In genomic region chr12:92899388-92900001, GRCh38 we compare ENCODE assay signal across 8 cellular contexts. TPM values are rescaled to one million over a fixed set of nuclear protein-coding genes. Genes with fewer than 3 reads are reported as not detected.
DNase-seq lines count a peak whose midpoint lies in the region; ATAC-seq, FAIRE-seq and TF ChIP-seq lines count a peak whose summit lies in the region.
"Had no signal": no experiment of that assay in that cellular context is flagged by ENCODE, and none has a peak within 500 bp of the region (broad histone marks: within the 10 kb centered on the region; RNA-seq: fewer than 3 reads in every experiment).

No MANE protein-coding gene starts in this region.

- no peak overlapping the region for H2AFZ ChIP-seq in MM.1S (ENCODE audit: low read length)

- peaks cover 4 to 40% (median 14%) of the 10 kb centered on the region in 5 experiments for H3K9me3 Mint-ChIP-seq in brain
- H3K9me3 Mint-ChIP-seq: activated B cell treated with CpG ODN at 0.5 μM for 24 hours had no signal

- peak overlapping the region in 2 of 5 experiments; percentile 2 to 8 for H3K4me3 Mint-ChIP-seq in brain
- H3K4me3 Mint-ChIP-seq: activated B cell treated with CpG ODN at 0.5 μM for 24 hours had no signal

- DNase-seq in HuH-7 (ENCODE audit: low spot score) (peak; percentile 8), kidney (peak; percentile 78), superior temporal gyrus (ENCODE audit: extremely low spot score) (peak; percentile 44), MM.1S (no peak)
- no peak for DNase-seq in activated CD4-positive, alpha-beta T cell treated with anti-CD3 and anti-CD28 coated beads, Interleukin-2, amount 50 U/mL, for 48 hours
- DNase-seq: activated B cell treated with CpG ODN at 0.5 μM for 24 hours had no signal

- intact Hi-C loops in kidney (cut with DNase I): no loop called here

- H3K4me3 ChIP-seq in kidney (ENCODE audit: low read length in 2 of 2) (no peak overlapping the region), MM.1S (ENCODE audit: low read length) (no peak overlapping the region)

- H3K27me3 ChIP-seq in MM.1S (replicated peaks; ENCODE audit: insufficient read depth, low read length): no peaks in the 10 kb centered on the region

- H3K9me2 ChIP-seq in MM.1S (replicated peaks; ENCODE audit: insufficient read depth, low read length): no peaks in the 10 kb centered on the region

- H3K9me3 ChIP-seq in kidney (ENCODE audit: control insufficient read depth in 1 of 2, low read length in 2 of 2): no peaks in the 10 kb centered on the region
- H3K9me3 ChIP-seq in MM.1S (replicated peaks; ENCODE audit: insufficient read depth, low read length): no peaks in the 10 kb centered on the region

- H3F3A ChIP-seq in MM.1S (ENCODE audit: insufficient read depth, low read length): peaks cover 4% of the 10 kb centered on the region; the same call in 1 of the 2 replicates

- H3K36me3 Mint-ChIP-seq in brain: peaks cover 80% of the 10 kb centered on the region

- peak overlapping the region in 1 of 2 donors; percentile 68 for H3K27ac ChIP-seq in kidney (ENCODE audit: low read depth in 2 of 2, low read length in 2 of 2)
- no peak overlapping the region for H3K27ac ChIP-seq in MM.1S (ENCODE audit: low read length)

- no peak for FAIRE-seq in kidney (lab: Jason Lieb, UNC)

- TF ChIP-seq CTCF in brain (conservative IDR thresholded peaks at IDR 0.05) (no peak), kidney (IDR thresholded peaks at IDR 0.05; ENCODE audit: borderline replicate concordance, extremely low read depth, insufficient read depth) (no peak), MM.1S (IDR thresholded peaks at IDR 0.05; ENCODE audit: low read length) (no peak)

- H4K20me1 ChIP-seq in MM.1S (ENCODE audit: insufficient read depth, low read length): no peaks in the 10 kb centered on the region

- H3K9ac ChIP-seq in kidney (ENCODE audit: low read length in 2 of 2) (no peak overlapping the region), MM.1S (ENCODE audit: low read length) (no peak overlapping the region)

- no peak for ATAC-seq in GM21360 (IDR thresholded peaks at IDR 0.05; ENCODE audit: unreplicated experiment)

- no peak overlapping the region for H3K4me2 ChIP-seq in MM.1S (ENCODE audit: low read depth, low read length)

- no peaks in the 10 kb centered on the region for H3K27me3 Mint-ChIP-seq in brain
- H3K27me3 Mint-ChIP-seq: activated B cell treated with CpG ODN at 0.5 μM for 24 hours had no signal

- peaks cover 21% of the 10 kb centered on the region for H3K79me2 ChIP-seq in MM.1S (ENCODE audit: low read length)

- H3K27ac Mint-ChIP-seq in brain: peak overlapping the region in 3 of 5 experiments; percentile 68 to 89 (median 86)
- H3K27ac Mint-ChIP-seq: activated B cell treated with CpG ODN at 0.5 μM for 24 hours had no signal

- H3K36me3 ChIP-seq in kidney (ENCODE audit: control insufficient read depth in 1 of 2, insufficient read depth in 2 of 2, low read length in 2 of 2): no peaks in the 10 kb centered on the region
- H3K36me3 ChIP-seq in MM.1S (replicated peaks; ENCODE audit: insufficient read depth, low read length): no peaks in the 10 kb centered on the region

- H3K4me1 Mint-ChIP-seq in brain: peaks cover 8% of the 10 kb centered on the region

- H3K4me1 ChIP-seq in kidney (ENCODE audit: control insufficient read depth in 1 of 2, insufficient read depth in 1 of 2, low read depth in 1 of 2, low read length in 2 of 2): peaks cover 2 to 5% of the 10 kb centered on the region in 2 donors
- peaks cover 10% of the 10 kb centered on the region for H3K4me1 ChIP-seq in MM.1S (ENCODE audit: low read length)

RNA-seq across cellular contexts. Expression of gene EEA1, which starts 29.6 kb away (rescaled TPM):
- 0.83 TPM for polyA plus RNA-seq in brain (ENCODE audit: insufficient read depth, low read depth, low replicate concordance)
- 30.2 TPM for total RNA-seq in kidney
- 2.5 TPM for polyA plus RNA-seq in kidney (ENCODE audit: insufficient read depth, low read depth, low replicate concordance)

Comparison
In these comparisons a context has a peak if more than half of its experiments do, and no peak if none do; other contexts are left out.
1. DNase-seq: peak in HuH-7 (single experiment), kidney (single experiment) and superior temporal gyrus (single experiment); none in activated CD4-positive, alpha-beta T cell treated with anti-CD3 and anti-CD28 coated beads, Interleukin-2, amount 50 U/mL, for 48 hours (0 of 2) and MM.1S (single experiment).